8 cellular contexts compared by ENCODE assay signal in the genomic region with DNA sequence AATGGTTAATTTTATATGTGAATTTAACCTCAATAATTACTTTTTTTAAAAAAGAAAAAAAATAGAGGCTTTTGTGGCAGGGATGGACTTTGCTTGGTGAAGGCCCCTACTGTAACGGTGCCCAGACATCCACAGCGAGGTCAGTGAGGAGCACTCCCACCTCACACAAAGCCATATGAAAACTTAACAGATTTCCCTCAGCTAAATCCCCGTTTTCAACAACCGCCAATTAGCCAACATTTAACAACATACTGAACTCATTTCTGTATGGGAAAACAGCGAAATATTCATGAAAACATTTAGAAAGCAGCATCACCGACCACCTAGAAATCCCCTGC. TPM values are rescaled to one million over a fixed set of nuclear protein-coding genes. Genes with fewer than 3 reads are reported as not detected.
DNase-seq lines count a peak whose midpoint lies in the region; ATAC-seq, FAIRE-seq and TF ChIP-seq lines count a peak whose summit lies in the region.

No MANE protein-coding gene starts in this region.

- H3K4me3 ChIP-seq in astrocyte of the cerebellum (ENCODE audit: low read depth, low read length) (peak overlapping the region; percentile 60), right lobe of liver (peak overlapping the region; percentile 76 to 80 (median 79))

- TF ChIP-seq CTCF in 22Rv1 (IDR thresholded peaks at IDR 0.05) (no peak), astrocyte of the cerebellum (IDR thresholded peaks at IDR 0.05; ENCODE audit: low read depth, low read length, missing control alignments) (no peak), right lobe of liver (IDR thresholded peaks at IDR 0.05) (no peak)

- no peak for TF ChIP-seq POLR2A in right lobe of liver (IDR thresholded peaks at IDR 0.05)

- ATAC-seq in GM19025 (IDR thresholded peaks at IDR 0.05; ENCODE audit: low read depth, unreplicated experiment): peak; percentile 1
- ATAC-seq in HG03280 (IDR thresholded peaks at IDR 0.05; ENCODE audit: unreplicated experiment): peak; percentile 5
- ATAC-seq in right lobe of liver: peak in 3 of 4 donors; percentile 3 to 28 (median 13)

- no peaks in the 10 kb centered on the region for H3K27me3 ChIP-seq in right lobe of liver

- WGBS in right lobe of liver (ENCODE audit: insufficient coverage, low coverage, low lambda C conversion rate, missing lambda C conversion rate): 0% methylated on average over 6 of the region's 6 CpGs

- H3K27ac ChIP-seq in 22Rv1 (peak overlapping the region; percentile 77), right lobe of liver (peak overlapping the region; percentile 93 to 96 (median 96))

- H3K9me3 ChIP-seq in right lobe of liver: no peaks in the 10 kb centered on the region

- in situ Hi-C loops in astrocyte of the cerebellum (cut with HindIII; ENCODE audit: low sequenced_read_pairs): no loop called here

- H3K4me1 ChIP-seq in right lobe of liver: peaks cover 0 to 22% (median under 1%) of the 10 kb centered on the region in 4 donors

- intact Hi-C loops in right lobe of liver (cut with DNase I): no loop called here

- FAIRE-seq in frontal cortex (lab: Jason Lieb, UNC): no peak

- H3K36me3 ChIP-seq in right lobe of liver: no peaks in the 10 kb centered on the region

- DNase-seq in astrocyte of the cerebellum (ENCODE audit: low read depth) (no peak), right lobe of liver (no peak), kidney glomerular epithelial cell (lab: John Stamatoyannopoulos, UW) (no peak), frontal cortex (ENCODE audit: low spot score in 2 of 2) (no peak), NCI-H187 (lab: John Stamatoyannopoulos, UW) (no peak)

RNA-seq across cellular contexts. Expression of gene C11orf58, which starts 0.6 kb away (rescaled TPM):
- total RNA-seq in right lobe of liver: 10 to 100 TPM; 50.3 to 79.1 (median 56.9) TPM
- 280 TPM for total RNA-seq in frontal cortex
